2 cellular contexts compared by ENCODE assay signal in the genomic region with DNA sequence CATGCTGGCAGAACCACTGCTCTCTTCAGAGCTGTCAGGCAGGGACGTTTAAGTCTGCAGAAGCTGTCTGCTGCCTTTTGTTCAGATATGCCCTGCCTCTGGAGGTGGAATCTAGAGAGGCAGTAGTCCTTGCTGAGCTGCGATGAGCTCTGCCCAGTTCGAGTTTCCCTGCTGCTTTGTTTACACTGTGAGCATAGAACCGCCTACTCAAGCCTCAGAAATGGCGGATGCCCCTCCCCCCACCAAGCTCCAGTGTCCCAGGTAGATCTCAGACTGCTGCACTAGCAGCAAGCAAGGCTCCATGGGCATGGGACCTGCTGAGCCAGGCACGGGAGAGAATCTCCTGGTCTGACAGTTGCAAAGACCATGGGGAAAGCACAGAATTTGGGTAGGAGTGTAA. TPM values are rescaled to one million over a fixed set of nuclear protein-coding genes. Genes with fewer than 3 reads are reported as not detected.
"Had no signal": no experiment of that assay in that cellular context is flagged by ENCODE, and none has a peak within 500 bp of the region (broad histone marks: within the 10 kb centered on the region; RNA-seq: fewer than 3 reads in every experiment).

No MANE protein-coding gene starts in this region.

RNA-seq across cellular contexts. Expression of a gene that starts 30.1 kb away (rescaled TPM):
- total RNA-seq: PC-3, Peyer's patch had no signal
